In the genomic region with DNA sequence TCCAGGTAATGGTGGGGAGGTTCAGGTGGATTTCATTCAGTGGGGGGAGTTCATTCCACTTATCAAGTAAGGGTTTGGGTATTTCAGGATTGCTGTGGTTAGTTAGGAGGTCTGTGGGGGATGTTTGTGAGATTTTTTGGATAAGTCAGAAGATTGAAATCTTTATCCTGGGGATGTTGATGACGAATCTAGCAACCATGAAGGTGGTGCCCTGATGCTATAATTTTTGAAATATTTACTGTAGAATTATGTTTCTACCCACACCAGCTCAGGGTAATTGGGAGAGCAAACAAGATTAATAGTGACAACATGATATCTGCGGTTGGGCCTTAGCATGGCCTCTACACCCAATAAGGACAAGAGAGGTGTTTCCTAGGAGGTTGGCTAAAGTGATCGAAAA, we compare ENCODE assay signal across 18 cellular contexts.
"Had no signal": no experiment of that assay in that cellular context is flagged by ENCODE, and none has a peak within 500 bp of the region (broad histone marks: within the 10 kb centered on the region; RNA-seq: fewer than 3 reads in every experiment).

No MANE protein-coding gene starts in this region.

- H3K4me3 ChIP-seq: colonic mucosa, esophagus squamous epithelium, left lung, sigmoid colon, stomach, testis had no signal

- H3K4me1 ChIP-seq: colonic mucosa, esophagus squamous epithelium, left lung, parathyroid adenoma, sigmoid colon, stomach, testis had no signal

- H3K27ac ChIP-seq: colonic mucosa, esophagus squamous epithelium, left lung, parathyroid adenoma, sigmoid colon, stomach, testis, WERI-Rb-1 had no signal

- DNase-seq: activated CD4-positive, alpha-beta memory T cell treated with anti-CD3 and anti-CD28 coated beads, Interleukin-2, amount 10 ng/mL, durations not matched to agents 7 days and 5 days; activated effector memory CD4-positive, alpha-beta T cell treated with anti-CD3 and anti-CD28 coated beads, Interleukin-2, amount 50 U/mL, for 16 hours; activated T-cell treated with anti-CD3 and anti-CD28 coated beads, Interleukin-2, amount 50 U/mL, for 24 hours; amniotic stem cell; central memory CD4-positive, alpha-beta T cell; colonic mucosa; esophagus squamous epithelium; hippocampal formation; kidney; left lung; naive B cell; sigmoid colon; stimulated activated CD4-positive, alpha-beta T cell treated with anti-CD3 and anti-CD28 coated beads, Interleukin-12 subunit alpha, Interleukin-12 subunit beta, amount 100 ng/mL, for 4 hours; stimulated activated CD4-positive, alpha-beta T cell treated with anti-CD3 and anti-CD28 coated beads, Interleukin-2, amount 100 ng/mL, for 24 hours; stomach; testis; WERI-Rb-1 had no signal

- H2AFZ ChIP-seq: parathyroid adenoma had no signal

- H3K27me3 ChIP-seq: colonic mucosa, esophagus squamous epithelium, left lung, sigmoid colon, stomach, testis had no signal

- H3K9ac ChIP-seq: parathyroid adenoma had no signal

- H3K9me3 ChIP-seq: colonic mucosa, esophagus squamous epithelium, left lung, sigmoid colon, stomach, testis had no signal

- H3K79me2 ChIP-seq: parathyroid adenoma had no signal

- H3K36me3 ChIP-seq: colonic mucosa had no signal
